1 cellular context compared by ENCODE assay signal in genomic region chr5:154308457-154309360, GRCh38.
TF ChIP-seq lines count a peak whose summit lies in the region.

No MANE protein-coding gene starts in this region.

TF ChIP-seq in IMR-90, 13 proteins besides CTCF, POLR2A, EP300 and RAD21:
- TF ChIP-seq NFE2L2 (IDR thresholded peaks at IDR 0.05; ENCODE audit: low read depth, low read length) (no peak), RCOR1 (IDR thresholded peaks at IDR 0.05; ENCODE audit: insufficient replicate concordance, low read length) (peak; percentile 39)
